8 cellular contexts compared by ENCODE assay signal in genomic region chr5:10564838-10565784, GRCh38. TPM values are rescaled to one million over a fixed set of nuclear protein-coding genes. Genes with fewer than 3 reads are reported as not detected.
DNase-seq lines count a peak whose midpoint lies in the region; ATAC-seq and TF ChIP-seq lines count a peak whose summit lies in the region.

No MANE protein-coding gene starts in this region.

- H3K27ac Mint-ChIP-seq in H9 = no peak overlapping the region; a peak in 1 of 7 replicates

- H3K27me3 Mint-ChIP-seq in H9 (ENCODE audit: low read depth) = peaks cover 86% of the 10 kb centered on the region

- H3K9me3 ChIP-seq in H9 (ENCODE audit: control insufficient read depth, low read depth, low read length) (no peaks in the 10 kb centered on the region), gastrocnemius medialis (no peaks in the 10 kb centered on the region)

- H2BK5ac ChIP-seq in H9 (ENCODE audit: insufficient read length, low read length) = no peak overlapping the region

- no peak overlapping the region for H4K8ac ChIP-seq in H9 (replicated peaks; ENCODE audit: insufficient read length, low read depth, low read length)

- H4K20me1 ChIP-seq in H9 (ENCODE audit: control insufficient read depth, insufficient read depth, insufficient read length) = no peaks in the 10 kb centered on the region

- peak overlapping the region; percentile 93 for H3K4me3 ChIP-seq in ACC112 (ENCODE audit: low read depth, low read length)
- H3K4me3 ChIP-seq in gastrocnemius medialis = peak overlapping the region; percentile 60 to 79 (median 66)

- H3K23ac ChIP-seq in H9 (ENCODE audit: insufficient read length, low read depth, low read length) = no peak overlapping the region

- H2AFZ ChIP-seq in ACC112 (ENCODE audit: low read length, unreplicated experiment) (no peak overlapping the region), H9 (ENCODE audit: low read length) (no peak overlapping the region)

- peaks cover 19% of the 10 kb centered on the region for H3K23me2 ChIP-seq in H9 (ENCODE audit: insufficient read length, low read depth, low read length, poor library complexity, severe bottlenecking)

- H3K9me3 Mint-ChIP-seq in H9 = no peaks in the 10 kb centered on the region

- DNase-seq in H9 = no peak
- DNase-seq in activated T-cell treated with anti-CD3 and anti-CD28 coated beads, Interleukin-2, amount 50 U/mL, for 48 hours = peak; percentile 40 to 42
- DNase-seq in left ventricle myocardium superior = peak; percentile 72
- no peak for DNase-seq in gastrocnemius medialis
- no peak for DNase-seq in Kasumi-1 (lab: John Stamatoyannopoulos, UW)
- no peak for DNase-seq in hypothalamus (lab: John Stamatoyannopoulos, UW)
- no peak for DNase-seq in globus pallidus (ENCODE audit: low spot score)

- peak overlapping the region; percentile 2 for H3K18ac ChIP-seq in H9 (ENCODE audit: insufficient read length, low read depth, low read length)

- H3K4ac ChIP-seq in H9 (ENCODE audit: low read depth, low read length) = no peak overlapping the region

- H3K14ac ChIP-seq in H9 (ENCODE audit: insufficient read depth, low read length) = no peak overlapping the region; the same call in 1 of the 2 replicates

- peak overlapping the region; percentile 9 for H3K9ac ChIP-seq in H9 (ENCODE audit: extremely low read depth, insufficient read length, low read length)

- H3K27me3 ChIP-seq in ACC112 (ENCODE audit: insufficient read depth, low read length) (no peaks in the 10 kb centered on the region), H9 (ENCODE audit: insufficient read depth, low read length) (peaks cover 25% of the 10 kb centered on the region), gastrocnemius medialis (peaks cover 9 to 17% (median 15%) of the 10 kb centered on the region in 3 donors)

- peaks cover 7% of the 10 kb centered on the region for H3K79me2 ChIP-seq in ACC112 (ENCODE audit: control insufficient read depth, insufficient read depth, low read length, unreplicated experiment)
- no peaks in the 10 kb centered on the region for H3K79me2 ChIP-seq in H9 (ENCODE audit: insufficient read depth, low read length)

- intact Hi-C loops in left ventricle myocardium superior (cut with micrococcal nuclease) = no loop called here
- intact Hi-C loops in gastrocnemius medialis (cut with DNase I; ENCODE audit: low total_unique reads) = loop anchor here (1.0 to 5.0 kb wide), 3 partner anchors 36 to 123 kb away; partner anchors contain the start of gene ROPN1L

- H2BK12ac ChIP-seq in H9 (ENCODE audit: insufficient read length, low read depth, low read length) = no peak overlapping the region

- H2BK15ac ChIP-seq in H9 (ENCODE audit: low read depth, low read length) = no peak overlapping the region

- H4K5ac ChIP-seq in H9 (ENCODE audit: insufficient read length, low read depth, low read length) = no peak overlapping the region

- no peak overlapping the region for H3T11ph ChIP-seq in H9 (ENCODE audit: low read length)

- H2BK20ac ChIP-seq in H9 (ENCODE audit: low read depth, low read length, poor library complexity, severe bottlenecking) = no peak overlapping the region

- peak in 1 of 2 donors; percentile 37 for TF ChIP-seq POLR2A in gastrocnemius medialis (IDR thresholded peaks at IDR 0.05)

- no peaks in the 10 kb centered on the region for H3K79me1 ChIP-seq in H9 (ENCODE audit: insufficient read depth, low read depth, low read length, poor library complexity, severe bottlenecking)

- H3K27ac ChIP-seq in ACC112 (ENCODE audit: low read depth, low read length) = no peak overlapping the region
- no peak overlapping the region for H3K27ac ChIP-seq in H9 (ENCODE audit: insufficient read length, low read depth, low read length)
- peak overlapping the region; percentile 34 to 72 (median 69) for H3K27ac ChIP-seq in gastrocnemius medialis

- H4K91ac ChIP-seq in H9 (ENCODE audit: insufficient read length, low read depth, low read length) = no peak overlapping the region

- H3K4me3 Mint-ChIP-seq in H9 = peak overlapping the region; percentile 69 to 91

- H2AK5ac ChIP-seq in H9 (ENCODE audit: insufficient read length, low read length) = no peak overlapping the region

- H3K56ac ChIP-seq in H9 (ENCODE audit: insufficient read length, low read depth, low read length) = no peak overlapping the region

- no CpG with 5 or more reads among the region's 61 CpGs for WGBS in H9 (ENCODE audit: extremely low coverage, insufficient read length, low lambda C conversion rate)

- H3K36me3 Mint-ChIP-seq in H9 (ENCODE audit: insufficient read depth in 1 of 3, low read depth in 3 of 3) = no peaks in the 10 kb centered on the region; a peak in 1 of 7 replicates

- in situ Hi-C loops in gastrocnemius medialis (cut with MboI; ENCODE audit: low sequenced_read_pairs in 4 of 4) = no loop called here

- ATAC-seq in left ventricle myocardium superior (peak; percentile 47), gastrocnemius medialis (peak; percentile 7 to 10)

- H3K4me1 Mint-ChIP-seq in H9 = peaks cover 9 to 18% of the 10 kb centered on the region in 2 experiments

- H3K4me2 ChIP-seq in H9 (ENCODE audit: insufficient read depth, insufficient read length, low read length) = peak overlapping the region; percentile 86

- TF ChIP-seq CTCF in H9 (conservative IDR thresholded peaks at IDR 0.05) (no peak), gastrocnemius medialis (IDR thresholded peaks at IDR 0.05 in 4 of 5, conservative IDR thresholded peaks at IDR 0.05 in 1 of 5) (no peak)

- H3K36me3 ChIP-seq in ACC112 (ENCODE audit: insufficient read depth, low read length) = no peaks in the 10 kb centered on the region
- no peaks in the 10 kb centered on the region for H3K36me3 ChIP-seq in gastrocnemius medialis

- peaks cover 7% of the 10 kb centered on the region for H3K4me1 ChIP-seq in ACC112 (ENCODE audit: control insufficient read depth, insufficient read depth, low read length, unreplicated experiment)
- H3K4me1 ChIP-seq in H9 (ENCODE audit: insufficient read depth, low read length) = peaks cover 3% of the 10 kb centered on the region; the same call in 1 of the 2 replicates
- peaks cover 0 to 31% of the 10 kb centered on the region in 2 donors for H3K4me1 ChIP-seq in gastrocnemius medialis

- H2BK120ac ChIP-seq in H9 (ENCODE audit: low read depth, low read length, poor library complexity, severe bottlenecking) = no peak overlapping the region

RNA-seq across cellular contexts. Expression of gene ANKRD33B, which starts 1.2 kb away (rescaled TPM):
- total RNA-seq in H9 (2021) = 6.9 and 7.1 TPM in 2 replicates
- 6.7 TPM for total RNA-seq in left ventricle myocardium superior
- total RNA-seq in gastrocnemius medialis = 10 to 100 TPM in 2 of 4 donors, 1 to 10 TPM in 2; 2.2 to 38.9 (median 15.1) TPM

Comparison
In these comparisons a context has a peak if more than half of its experiments do, and no peak if none do; other contexts are left out.
1. H3K27ac ChIP-seq: peak in gastrocnemius medialis (4 of 4); none in ACC112 (single experiment) and H9 (single experiment).
2. DNase-seq: peak in activated T-cell treated with anti-CD3 and anti-CD28 coated beads, Interleukin-2, amount 50 U/mL, for 48 hours (2 of 2) and left ventricle myocardium superior (single experiment); none in H9 (single experiment), gastrocnemius medialis (0 of 2), Kasumi-1 (0 of 2), hypothalamus (0 of 51) and globus pallidus (single experiment).